In the genomic region with DNA sequence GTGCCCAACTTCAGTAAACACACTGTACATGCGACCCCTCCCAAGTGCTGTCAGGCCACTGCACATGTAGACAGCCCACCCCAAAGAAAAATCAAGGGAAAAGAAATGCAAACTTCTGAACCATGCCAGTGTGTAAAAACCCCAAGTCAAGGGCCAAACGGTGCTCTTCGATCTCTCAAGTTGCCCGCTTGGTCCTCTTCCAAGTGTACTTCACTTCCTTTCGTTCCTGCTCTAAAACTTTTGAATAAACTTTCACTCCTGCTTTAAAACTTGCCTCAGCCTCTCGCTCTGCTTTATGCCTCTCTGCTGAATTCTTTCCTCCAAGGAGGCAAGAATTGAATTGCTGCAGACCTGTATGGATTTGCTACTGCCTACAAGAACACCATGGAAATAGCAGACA, we compare ENCODE assay signal across 23 cellular contexts.
"Had no signal": no experiment of that assay in that cellular context is flagged by ENCODE, and none has a peak within 500 bp of the region (broad histone marks: within the 10 kb centered on the region; RNA-seq: fewer than 3 reads in every experiment).

No MANE protein-coding gene starts in this region.

- DNase-seq: activated CD4-positive, alpha-beta T cell treated with anti-CD3 and anti-CD28 coated beads, Interleukin-2, amount 50 U/mL, for 4 hours; activated CD8-positive, alpha-beta memory T cell treated with anti-CD3 and anti-CD28 coated beads for 24 hours; activated CD8-positive, alpha-beta memory T cell treated with anti-CD3 and anti-CD28 coated beads, Interleukin-2, amount 50 U/mL, for 4 hours; activated T-cell treated with anti-CD3 and anti-CD28 coated beads, Interleukin-2, amount 50 U/mL, for 24 hours; dermis blood vessel endothelial cell; effector CD8-positive, alpha-beta T cell; erythroblast; glutamatergic neuron; hippocampal formation; left ventricle myocardium superior; mucosa of descending colon; naive B cell; occipital lobe; stimulated activated CD4-positive, alpha-beta T cell treated with anti-CD3 and anti-CD28 coated beads, Interleukin-1b, Interleukin-23, amount 100 ng/mL, for 48 hours; substantia nigra; T-helper 9 cell; transverse colon; uterus had no signal

- ATAC-seq: activated T-helper 17 cell treated with anti-CD3 and anti-CD28 coated beads, Interleukin-2, amount 50 U/mL, for 72 hours; left ventricle myocardium superior; mucosa of descending colon; WTC11 had no signal

- FAIRE-seq: frontal cortex had no signal

- H3K9me3 ChIP-seq: mucosa of descending colon, prostate gland, transverse colon, uterus had no signal

- H3K4me3 ChIP-seq: cardiac muscle cell, mucosa of descending colon, prostate gland, transverse colon, uterus had no signal

- H3K27ac ChIP-seq: cardiac muscle cell, prostate gland, transverse colon, uterus had no signal

- H3K4me1 ChIP-seq: prostate gland, transverse colon, uterus had no signal

- H3K27me3 ChIP-seq: cardiac muscle cell, transverse colon, uterus had no signal

- H3K36me3 ChIP-seq: cardiac muscle cell, prostate gland, transverse colon, uterus had no signal
